Comparison of ENCODE assay signal across 8 cellular contexts in genomic region chr1:78003882-78004718, GRCh38.
A peak's percentile ranks its signal among the peaks of the same experiment; 100 is the strongest.
DNase-seq lines count a peak whose midpoint lies in the region; ATAC-seq lines count a peak whose summit lies in the region.

No MANE protein-coding gene starts in this region.

- H3K4me3 ChIP-seq in effector memory CD4-positive, alpha-beta T cell (ENCODE audit: insufficient read depth, low read depth, low read length, poor library complexity, severe bottlenecking) = peak overlapping the region; percentile 68

- DNase-seq in activated gamma-delta T cell treated with Interleukin-2 at 50 U/mL for 16 hours (peak; percentile 37), activated gamma-delta T cell (lab: John Stamatoyannopoulos, UW) (no peak), NCI-H226 (peak; percentile 53), memory B cell (ENCODE audit: low spot score in 2 of 2) (peak; percentile 16 to 28)
- DNase-seq in activated CD4-positive, alpha-beta T cell treated with anti-CD3 and anti-CD28 coated beads for 4 hours = peak; percentile 13 to 24
- DNase-seq in effector memory CD4-positive, alpha-beta T cell = peak; percentile 9 to 28 (median 19)

- no peaks in the 10 kb centered on the region for H3K36me3 Mint-ChIP-seq in memory B cell
- H3K36me3 Mint-ChIP-seq in stimulated activated naive CD8-positive, alpha-beta T cell treated with anti-CD3 and anti-CD28 coated beads, Interleukin-15, Interleukin-2, amounts not matched to agents 100 ng/mL and 50 ng/mL, for 24 hours (ENCODE audit: low read depth) = peaks cover 3% of the 10 kb centered on the region

- peak overlapping the region; percentile 93 for H3K27ac ChIP-seq in effector memory CD4-positive, alpha-beta T cell (ENCODE audit: insufficient read depth, low read length, poor library complexity, severe bottlenecking)

- H3K9me3 ChIP-seq in effector memory CD4-positive, alpha-beta T cell (ENCODE audit: control insufficient read depth, low read length) = no peaks in the 10 kb centered on the region

- H3K27ac Mint-ChIP-seq in memory B cell = peak overlapping the region; percentile 98
- peak overlapping the region; percentile 100 for H3K27ac Mint-ChIP-seq in stimulated activated naive CD8-positive, alpha-beta T cell treated with anti-CD3 and anti-CD28 coated beads, Interleukin-15, Interleukin-2, amounts not matched to agents 100 ng/mL and 50 ng/mL, for 24 hours

- H3K4me1 ChIP-seq in effector memory CD4-positive, alpha-beta T cell (ENCODE audit: control insufficient read depth, insufficient read depth, low read length, poor library complexity, severe bottlenecking) = no peaks in the 10 kb centered on the region

- H3K27me3 ChIP-seq in effector memory CD4-positive, alpha-beta T cell (replicated peaks; ENCODE audit: control insufficient read depth, insufficient read depth, low read length, poor library complexity, severe bottlenecking) = no peaks in the 10 kb centered on the region

- ATAC-seq in HG02885 (IDR thresholded peaks at IDR 0.05; ENCODE audit: poor library complexity, unreplicated experiment) (peak; percentile 56), memory B cell (ENCODE audit: low read depth) (peak; percentile 63)

- peaks cover 10% of the 10 kb centered on the region for H3K4me1 Mint-ChIP-seq in memory B cell
- H3K4me1 Mint-ChIP-seq in stimulated activated naive CD8-positive, alpha-beta T cell treated with anti-CD3 and anti-CD28 coated beads, Interleukin-15, Interleukin-2, amounts not matched to agents 100 ng/mL and 50 ng/mL, for 24 hours (ENCODE audit: low read depth) = peaks cover 62% of the 10 kb centered on the region

- no peaks in the 10 kb centered on the region for H3K9me3 Mint-ChIP-seq in memory B cell
- no peaks in the 10 kb centered on the region for H3K9me3 Mint-ChIP-seq in stimulated activated naive CD8-positive, alpha-beta T cell treated with anti-CD3 and anti-CD28 coated beads, Interleukin-15, Interleukin-2, amounts not matched to agents 100 ng/mL and 50 ng/mL, for 24 hours

- H3K36me3 ChIP-seq in effector memory CD4-positive, alpha-beta T cell (ENCODE audit: control insufficient read depth, insufficient read depth, low read length) = no peaks in the 10 kb centered on the region

- H3K27me3 Mint-ChIP-seq in memory B cell = no peaks in the 10 kb centered on the region
- peaks cover 3% of the 10 kb centered on the region for H3K27me3 Mint-ChIP-seq in stimulated activated naive CD8-positive, alpha-beta T cell treated with anti-CD3 and anti-CD28 coated beads, Interleukin-15, Interleukin-2, amounts not matched to agents 100 ng/mL and 50 ng/mL, for 24 hours

- H3K4me3 Mint-ChIP-seq in memory B cell = peak overlapping the region; percentile 86
- peak overlapping the region; percentile 87 for H3K4me3 Mint-ChIP-seq in stimulated activated naive CD8-positive, alpha-beta T cell treated with anti-CD3 and anti-CD28 coated beads, Interleukin-15, Interleukin-2, amounts not matched to agents 100 ng/mL and 50 ng/mL, for 24 hours
